12 cellular contexts compared by ENCODE assay signal in the genomic region with DNA sequence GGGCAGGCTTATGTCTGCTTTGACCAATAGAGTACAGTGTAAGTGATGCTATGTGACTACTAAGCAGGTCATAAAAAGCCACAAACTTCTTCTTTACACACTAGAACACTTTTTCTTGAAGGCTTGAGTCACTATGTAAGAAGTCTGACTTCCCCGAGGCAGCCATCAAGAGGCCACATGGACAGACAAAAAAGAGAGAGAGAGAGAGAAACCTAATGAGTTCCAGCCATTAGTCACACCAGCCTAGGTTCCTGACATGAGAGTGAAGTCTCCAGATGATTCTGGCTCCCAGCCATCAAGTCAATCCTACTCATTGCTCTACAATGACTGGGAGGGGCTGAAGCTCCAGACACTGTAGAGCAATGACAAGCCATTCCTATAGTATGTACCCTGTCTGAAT.
DNase-seq lines count a peak whose midpoint lies in the region; TF ChIP-seq lines count a peak whose summit lies in the region.
"Had no signal": no experiment of that assay in that cellular context is flagged by ENCODE, and none has a peak within 500 bp of the region (broad histone marks: within the 10 kb centered on the region; RNA-seq: fewer than 3 reads in every experiment).

No MANE protein-coding gene starts in this region.

- H4K8ac ChIP-seq in neuronal stem cell (ENCODE audit: low read depth, low read length): no peak overlapping the region

- no peak for TF ChIP-seq CTCF in fibroblast of the aortic adventitia (IDR thresholded peaks at IDR 0.05; ENCODE audit: insufficient read depth, low read length)

- H3K27me3 ChIP-seq in SJCRH30 (no peaks in the 10 kb centered on the region), neuronal stem cell (ENCODE audit: control insufficient read depth in 3 of 3, insufficient read depth in 3 of 3, low read depth in 1 of 3, low read length in 3 of 3) (no peaks in the 10 kb centered on the region)
- H3K27me3 ChIP-seq: tibial artery had no signal

- no peak overlapping the region for H2AK5ac ChIP-seq in neuronal stem cell (ENCODE audit: low read depth, low read length)

- H2BK12ac ChIP-seq in neuronal stem cell (ENCODE audit: low read length): no peak overlapping the region

- H3K4me1 ChIP-seq in SJCRH30 (peaks cover 5% of the 10 kb centered on the region; the same call in 1 of the 2 replicates), neuronal stem cell (ENCODE audit: control insufficient read depth in 2 of 2, insufficient read depth in 1 of 2, low read depth in 1 of 2, low read length in 2 of 2) (no peaks in the 10 kb centered on the region)
- H3K4me1 ChIP-seq: tibial artery had no signal

- H3K9me3 ChIP-seq in SJCRH30 (replicated peaks) (no peaks in the 10 kb centered on the region), neuronal stem cell (replicated peaks in 1 of 2; ENCODE audit: control insufficient read depth in 2 of 2, insufficient read depth in 1 of 2, low read depth in 1 of 2, low read length in 2 of 2) (no peaks in the 10 kb centered on the region)
- H3K9me3 ChIP-seq: tibial artery had no signal

- H3K36me3 ChIP-seq in SJCRH30: no peaks in the 10 kb centered on the region
- H3K36me3 ChIP-seq in neuronal stem cell (replicated peaks in 1 of 2; ENCODE audit: control insufficient read depth in 2 of 2, insufficient read depth in 2 of 2, low read length in 2 of 2): no peaks in the 10 kb centered on the region
- H3K36me3 ChIP-seq: tibial artery had no signal

- H2AFZ ChIP-seq in neuronal stem cell (ENCODE audit: low read length): no peak overlapping the region

- H3K18ac ChIP-seq in neuronal stem cell (ENCODE audit: low read length): no peak overlapping the region

- no peak overlapping the region for H4K91ac ChIP-seq in neuronal stem cell (ENCODE audit: low read depth, low read length, poor library complexity)

- H3K14ac ChIP-seq in neuronal stem cell (ENCODE audit: low read length): no peak overlapping the region

- H2BK120ac ChIP-seq in neuronal stem cell (ENCODE audit: low read depth, low read length): no peak overlapping the region

- no peak overlapping the region for H2BK15ac ChIP-seq in neuronal stem cell (ENCODE audit: low read length)

- no peak overlapping the region for H3K23ac ChIP-seq in neuronal stem cell (ENCODE audit: low read depth, low read length, poor library complexity)

- H3K79me1 ChIP-seq in neuronal stem cell (ENCODE audit: low read depth, low read length): no peaks in the 10 kb centered on the region

- H3K9ac ChIP-seq in neuronal stem cell (ENCODE audit: low read depth, low read length, poor library complexity): no peak overlapping the region

- WGBS in neuronal stem cell (ENCODE audit: extremely low coverage in 2 of 2, insufficient read length in 2 of 2, insufficient replicate concordance in 1 of 2), 2 donors: no CpG with 5 or more reads among the region's 1 CpG

- no peak overlapping the region for H3K4me2 ChIP-seq in neuronal stem cell (ENCODE audit: insufficient read depth, low read length, poor library complexity, severe bottlenecking)

- H3K27ac ChIP-seq in SJCRH30: peak overlapping the region; percentile 59
- no peak overlapping the region for H3K27ac ChIP-seq in neuronal stem cell (replicated peaks; ENCODE audit: low read length)
- H3K27ac ChIP-seq: tibial artery had no signal

- H3K4me3 ChIP-seq in SJCRH30 (no peak overlapping the region), fibroblast of the aortic adventitia (ENCODE audit: low read depth, low read length) (no peak overlapping the region), neuronal stem cell (ENCODE audit: low read length in 2 of 2) (no peak overlapping the region)
- H3K4me3 ChIP-seq: tibial artery had no signal

- DNase-seq in A172 (ENCODE audit: low spot score): peak; percentile 87
- DNase-seq in GM04503 (ENCODE audit: low read depth): peak; percentile 82
- DNase-seq in SJCRH30: peak; percentile 51 to 56
- DNase-seq in fibroblast of the aortic adventitia (ENCODE audit: low read depth): peak; percentile 21
- no peak for DNase-seq in neuronal stem cell (ENCODE audit: low spot score)
- DNase-seq in germinal center (ENCODE audit: low spot score): no peak
- DNase-seq in amygdala (lab: John Stamatoyannopoulos, UW): no peak
- no peak for DNase-seq in activated gamma-delta T cell (lab: John Stamatoyannopoulos, UW)
- DNase-seq: COR-L47, hippocampal formation, NCI-H187 treated with DMSO at 0.1 percent for 48 hours, tibial artery had no signal

- H2BK5ac ChIP-seq in neuronal stem cell (ENCODE audit: low read length): no peak overlapping the region

- H3K4ac ChIP-seq in neuronal stem cell (ENCODE audit: low read length): no peak overlapping the region

Comparison
In these comparisons a context has a peak if more than half of its experiments do, and no peak if none do; other contexts are left out.
1. DNase-seq: peak in A172 (single experiment), GM04503 (single experiment), SJCRH30 (2 of 2) and fibroblast of the aortic adventitia (single experiment); none in neuronal stem cell (single experiment), germinal center (single experiment), amygdala (0 of 56) and activated gamma-delta T cell (single experiment).